ENCODE assay signal across 18 cellular contexts in the genomic region with DNA sequence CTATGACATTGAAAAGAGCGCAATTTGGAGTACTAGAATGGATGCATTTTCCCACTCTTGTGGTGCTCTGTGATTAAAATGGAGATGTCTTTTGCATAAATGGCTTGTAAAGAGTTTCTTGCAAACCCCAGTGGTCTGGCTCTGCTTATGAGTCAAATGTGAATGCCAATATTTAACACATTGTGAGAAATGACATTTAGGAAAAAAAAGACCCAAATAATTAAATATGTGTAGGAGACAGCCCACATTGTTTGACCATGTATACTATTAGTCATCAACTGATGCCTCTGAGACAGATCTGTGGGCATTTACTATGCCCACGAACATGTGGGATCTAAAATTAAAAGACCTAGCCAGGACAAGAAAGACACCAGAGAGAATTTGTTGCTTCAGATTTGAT.
"Had no signal": no experiment of that assay in that cellular context is flagged by ENCODE, and none has a peak within 500 bp of the region (broad histone marks: within the 10 kb centered on the region; RNA-seq: fewer than 3 reads in every experiment).

No MANE protein-coding gene starts in this region.

- H3K4me1 Mint-ChIP-seq: endodermal cell, memory B cell, natural killer cell, T-cell had no signal

- H3K27ac Mint-ChIP-seq: endodermal cell, memory B cell, natural killer cell, T-cell had no signal

- DNase-seq: activated CD4-positive, CD25-positive, alpha-beta regulatory T cell treated with anti-CD3 and anti-CD28 coated beads, Interleukin-2, amount 50 U/mL, for 72 hours; activated naive CD4-positive, alpha-beta T cell treated with Interleukin-2 at 50 U/mL for 16 hours; activated T-cell treated with anti-CD3 and anti-CD28 coated beads for 4 hours; dorsolateral prefrontal cortex; endodermal cell; kidney; left ventricle myocardium inferior; mucosa of descending colon; natural killer cell; posterior cingulate gyrus; stimulated activated CD4-positive, alpha-beta T cell treated with anti-CD3 and anti-CD28 coated beads, Interleukin-15, amount 100 ng/mL, for 24 hours; stimulated activated CD4-positive, alpha-beta T cell treated with anti-CD3 and anti-CD28 coated beads, Interleukin-4, amount 100 ng/mL, for 24 hours; stomach; T-cell; T1000; testis; upper lobe of left lung had no signal

- ATAC-seq: mucosa of descending colon, natural killer cell, T-cell had no signal

- H3K4me3 Mint-ChIP-seq: endodermal cell, memory B cell, natural killer cell, T-cell had no signal

- H3K27me3 Mint-ChIP-seq: T-cell had no signal
